In the genomic region with DNA sequence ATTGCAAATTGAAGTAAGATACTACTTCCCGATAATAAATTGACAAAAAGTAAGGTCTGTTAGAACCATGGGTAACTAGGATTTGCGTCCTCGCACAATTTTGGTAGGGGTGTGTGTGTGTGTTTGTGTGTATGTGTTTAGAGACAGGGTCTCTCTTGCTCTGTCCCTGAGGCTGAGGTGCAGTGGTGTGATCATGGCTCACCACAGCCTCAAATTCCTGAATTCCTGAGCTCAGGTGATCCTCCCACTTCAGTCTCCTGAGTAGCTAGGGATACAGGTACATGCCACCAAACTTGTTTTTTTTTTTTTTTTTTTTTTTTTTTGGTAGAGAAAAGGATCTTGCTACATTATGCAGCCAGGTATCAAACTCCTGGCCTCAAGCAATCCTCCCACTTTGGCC, we compare ENCODE assay signal across 18 cellular contexts.
DNase-seq lines count a peak whose midpoint lies in the region; ATAC-seq and TF ChIP-seq lines count a peak whose summit lies in the region.
"Had no signal": no experiment of that assay in that cellular context is flagged by ENCODE, and none has a peak within 500 bp of the region (broad histone marks: within the 10 kb centered on the region; RNA-seq: fewer than 3 reads in every experiment).

No MANE protein-coding gene starts in this region.

- H3K9me2 ChIP-seq in GM23338 (ENCODE audit: insufficient read depth) = peaks cover 36% of the 10 kb centered on the region

- no peak overlapping the region for H2BK15ac ChIP-seq in mesendoderm (replicated peaks; ENCODE audit: low read depth)

- H2AK5ac ChIP-seq in mesendoderm (ENCODE audit: low read length) = no peak overlapping the region

- H4K5ac ChIP-seq in mesendoderm (ENCODE audit: low read length) = no peak overlapping the region

- H3K4me2 ChIP-seq in GM23338 (no peak overlapping the region), mesendoderm (ENCODE audit: low read length) (no peak overlapping the region), osteoblast (ENCODE audit: insufficient read depth, low read length) (no peak overlapping the region)
- H3K4me2 ChIP-seq: BLaER1 had no signal

- no peaks in the 10 kb centered on the region for H3K36me3 ChIP-seq in GM23338 (ENCODE audit: insufficient read depth)
- no peaks in the 10 kb centered on the region for H3K36me3 ChIP-seq in endodermal cell (ENCODE audit: control insufficient read depth, insufficient read depth, low read length)
- no peaks in the 10 kb centered on the region for H3K36me3 ChIP-seq in mesendoderm (ENCODE audit: control insufficient read depth, insufficient read depth, low read length)
- H3K36me3 ChIP-seq in osteoblast (ENCODE audit: insufficient read depth, low read length) = no peaks in the 10 kb centered on the region
- H3K36me3 ChIP-seq: BLaER1, HAP-1 had no signal

- H3K4me1 Mint-ChIP-seq in GM23338 (peaks cover 22% of the 10 kb centered on the region), endodermal cell (peaks cover 16% of the 10 kb centered on the region)
- H3K4me1 Mint-ChIP-seq in stimulated activated naive CD8-positive, alpha-beta T cell treated with anti-CD3 and anti-CD28 coated beads, Interleukin-15, amount 100 ng/mL, for 72 hours = no peaks in the 10 kb centered on the region
- H3K4me1 Mint-ChIP-seq: B cell; CD4-positive, CD25-positive, alpha-beta regulatory T cell had no signal

- H3K9me3 ChIP-seq in endodermal cell (ENCODE audit: control insufficient read depth, low read length) (no peaks in the 10 kb centered on the region), osteoblast (ENCODE audit: low read depth, low read length) (no peaks in the 10 kb centered on the region)
- H3K9me3 ChIP-seq: BLaER1, Caco-2, HAP-1 had no signal

- H3F3A ChIP-seq in GM23338 (replicated peaks; ENCODE audit: low read depth) = no peaks in the 10 kb centered on the region

- no peak overlapping the region for H2BK120ac ChIP-seq in mesendoderm (ENCODE audit: low read depth, low read length)

- H3K4me1 ChIP-seq in GM23338 (ENCODE audit: insufficient read depth) (peaks cover 40% of the 10 kb centered on the region), endodermal cell (ENCODE audit: control insufficient read depth, insufficient read depth, low read length) (no peaks in the 10 kb centered on the region), mesendoderm (ENCODE audit: control insufficient read depth, low read depth, low read length) (no peaks in the 10 kb centered on the region), osteoblast (ENCODE audit: insufficient read depth, low read length) (no peaks in the 10 kb centered on the region)

- H3K79me1 ChIP-seq in mesendoderm (ENCODE audit: low read length) = no peaks in the 10 kb centered on the region

- H3K9ac ChIP-seq in endodermal cell (ENCODE audit: extremely low read depth, low read length, poor library complexity, severe bottlenecking) = no peak overlapping the region
- H3K9ac ChIP-seq in mesendoderm (ENCODE audit: low read length) = no peak overlapping the region
- H3K9ac ChIP-seq: BLaER1 had no signal

- no peak for ATAC-seq in GM23338
- no peak for ATAC-seq in stimulated activated naive CD8-positive, alpha-beta T cell treated with anti-CD3 and anti-CD28 coated beads, Interleukin-15, amount 100 ng/mL, for 72 hours
- ATAC-seq: CD8-positive, alpha-beta T cell had no signal

- no peak overlapping the region for H3K4ac ChIP-seq in mesendoderm (ENCODE audit: low read depth, low read length)

- H3K9me3 Mint-ChIP-seq in GM23338 (no peaks in the 10 kb centered on the region), endodermal cell (no peaks in the 10 kb centered on the region)
- H3K9me3 Mint-ChIP-seq in stimulated activated naive CD8-positive, alpha-beta T cell treated with anti-CD3 and anti-CD28 coated beads, Interleukin-15, amount 100 ng/mL, for 72 hours = no peaks in the 10 kb centered on the region
- H3K9me3 Mint-ChIP-seq: CD8-positive, alpha-beta T cell had no signal

- no peak overlapping the region for H4K8ac ChIP-seq in mesendoderm (ENCODE audit: low read depth, low read length)

- H3K4me3 ChIP-seq in GM23338 (no peak overlapping the region), endodermal cell (ENCODE audit: low read length) (no peak overlapping the region), mesendoderm (ENCODE audit: low read length) (no peak overlapping the region), osteoblast (ENCODE audit: insufficient read depth, low read length) (no peak overlapping the region)
- H3K4me3 ChIP-seq: BLaER1, HAP-1 had no signal

- H2AFZ ChIP-seq in GM23338 (0 out of 2 replicates have a peak overlapping the region, but pooled peaks have one; percentile 57), osteoblast (ENCODE audit: low read length) (no peak overlapping the region)

- no peaks in the 10 kb centered on the region for H3K79me2 ChIP-seq in GM23338 (replicated peaks; ENCODE audit: insufficient read depth)
- no peaks in the 10 kb centered on the region for H3K79me2 ChIP-seq in mesendoderm (ENCODE audit: control insufficient read depth, insufficient read depth, low read length)
- H3K79me2 ChIP-seq in osteoblast (ENCODE audit: insufficient read depth, low read length) = no peaks in the 10 kb centered on the region

- H3K4me3 Mint-ChIP-seq in GM23338 (no peak overlapping the region), endodermal cell (no peak overlapping the region)
- no peak overlapping the region for H3K4me3 Mint-ChIP-seq in stimulated activated naive CD8-positive, alpha-beta T cell treated with anti-CD3 and anti-CD28 coated beads, Interleukin-15, amount 100 ng/mL, for 72 hours
- H3K4me3 Mint-ChIP-seq: B cell; CD4-positive, CD25-positive, alpha-beta regulatory T cell; CD8-positive, alpha-beta T cell; HFFc6 had no signal

- 91 to 100% methylated on average over 2 to 3 of the region's 3 CpGs for WGBS in endodermal cell (ENCODE audit: insufficient coverage in 1 of 2, insufficient read length in 1 of 2), 2 experiments
- no CpG with 5 or more reads among the region's 3 CpGs for WGBS in mesendoderm (ENCODE audit: extremely low coverage, insufficient coverage, low lambda C conversion rate)

- DNase-seq in GM23338 (ENCODE audit: low spot score) = no peak
- DNase-seq in endodermal cell = no peak
- peak; percentile 46 for DNase-seq in mesendoderm
- no peak for DNase-seq in stimulated activated naive CD8-positive, alpha-beta T cell treated with anti-CD3 and anti-CD28 coated beads, Interleukin-15, amount 100 ng/mL, for 72 hours
- no peak for DNase-seq in osteoblast (ENCODE audit: insufficient read length, low spot score, missing footprints)
- DNase-seq in NCI-H446 (lab: John Stamatoyannopoulos, UW) = no peak
- DNase-seq: Caco-2; CD4-positive, CD25-positive, alpha-beta regulatory T cell; CD8-positive, alpha-beta T cell; DMS 273 treated with DMSO at 0.1 percent for 48 hours; DMS79; EL; GF-D8; HFFc6 had no signal

- H3K27ac Mint-ChIP-seq in GM23338 = no peak overlapping the region
- peak overlapping the region; percentile 37 for H3K27ac Mint-ChIP-seq in endodermal cell
- H3K27ac Mint-ChIP-seq in stimulated activated naive CD8-positive, alpha-beta T cell treated with anti-CD3 and anti-CD28 coated beads, Interleukin-15, amount 100 ng/mL, for 72 hours = no peak overlapping the region
- H3K27ac Mint-ChIP-seq: B cell; CD4-positive, CD25-positive, alpha-beta regulatory T cell; CD8-positive, alpha-beta T cell; HFFc6 had no signal

- no peaks in the 10 kb centered on the region for H3K27me3 Mint-ChIP-seq in GM23338 (ENCODE audit: insufficient read depth, low read depth, poor library complexity)
- no peaks in the 10 kb centered on the region for H3K27me3 Mint-ChIP-seq in endodermal cell (ENCODE audit: insufficient read depth)
- H3K27me3 Mint-ChIP-seq in stimulated activated naive CD8-positive, alpha-beta T cell treated with anti-CD3 and anti-CD28 coated beads, Interleukin-15, amount 100 ng/mL, for 72 hours = no peaks in the 10 kb centered on the region
- H3K27me3 Mint-ChIP-seq: B cell; CD4-positive, CD25-positive, alpha-beta regulatory T cell had no signal

- H4K20me1 ChIP-seq in GM23338 (replicated peaks; ENCODE audit: insufficient read depth) (no peaks in the 10 kb centered on the region), osteoblast (ENCODE audit: insufficient read depth, low read length) (no peaks in the 10 kb centered on the region)
- H4K20me1 ChIP-seq: BLaER1 had no signal

- no peak for TF ChIP-seq CTCF in GM23338 (conservative IDR thresholded peaks at IDR 0.05; ENCODE audit: low read depth in 2 of 2)
- TF ChIP-seq CTCF in endodermal cell (conservative IDR thresholded peaks at IDR 0.05) = no peak
- no peak for TF ChIP-seq CTCF in osteoblast (IDR thresholded peaks at IDR 0.05; ENCODE audit: extremely low read depth, low read depth, low read length)

- H3K23ac ChIP-seq in mesendoderm (ENCODE audit: low read length) = no peak overlapping the region

- H3K27ac ChIP-seq in GM23338 (ENCODE audit: low read depth) (no peak overlapping the region), endodermal cell (ENCODE audit: low read depth, low read length) (no peak overlapping the region), mesendoderm (ENCODE audit: low read depth, low read length) (no peak overlapping the region), osteoblast (ENCODE audit: low read depth, low read length) (no peak overlapping the region)
- H3K27ac ChIP-seq: BLaER1, C4-2B had no signal

- H2BK5ac ChIP-seq in mesendoderm (ENCODE audit: low read length) = no peak overlapping the region

- H3K36me3 Mint-ChIP-seq in GM23338 (ENCODE audit: low read depth) (no peaks in the 10 kb centered on the region), endodermal cell (ENCODE audit: low read depth) (peaks cover 2% of the 10 kb centered on the region)
- H3K36me3 Mint-ChIP-seq: CD4-positive, CD25-positive, alpha-beta regulatory T cell; CD8-positive, alpha-beta T cell had no signal

- H3K18ac ChIP-seq in mesendoderm (ENCODE audit: low read length) = no peak overlapping the region

- H3K27me3 ChIP-seq in GM23338 (ENCODE audit: insufficient read depth) = no peaks in the 10 kb centered on the region
- H3K27me3 ChIP-seq in endodermal cell (ENCODE audit: control insufficient read depth, insufficient read depth, low read length, poor library complexity, severe bottlenecking) = no peaks in the 10 kb centered on the region
- H3K27me3 ChIP-seq in mesendoderm (ENCODE audit: insufficient read depth, low read length, poor library complexity) = no peaks in the 10 kb centered on the region
- H3K27me3 ChIP-seq in osteoblast (ENCODE audit: insufficient read depth, low read length) = no peaks in the 10 kb centered on the region
- H3K27me3 ChIP-seq: BLaER1 had no signal

- no peak overlapping the region for H3K56ac ChIP-seq in mesendoderm (ENCODE audit: low read length)
